ENCODE assay signal across 14 cellular contexts in genomic region chr1:225691377-225691776, GRCh38. TPM values are rescaled to one million over a fixed set of nuclear protein-coding genes. Genes with fewer than 3 reads are reported as not detected.
DNase-seq lines count a peak whose midpoint lies in the region; ATAC-seq and TF ChIP-seq lines count a peak whose summit lies in the region.
"Had no signal": no experiment of that assay in that cellular context is flagged by ENCODE, and none has a peak within 500 bp of the region (broad histone marks: within the 10 kb centered on the region; RNA-seq: fewer than 3 reads in every experiment).

No MANE protein-coding gene starts in this region.

- no peak overlapping the region for H3K4me2 ChIP-seq in PC-3 (ENCODE audit: low read length)

- H4K20me1 ChIP-seq in PC-3 (ENCODE audit: low read length), result no peaks in the 10 kb centered on the region

- H3K27ac ChIP-seq in PC-3 (ENCODE audit: low read length), result no peak overlapping the region

- H3K9me2 ChIP-seq in PC-3 (replicated peaks; ENCODE audit: low read length), result no peaks in the 10 kb centered on the region

- H3K9ac ChIP-seq in PC-3 (ENCODE audit: low read length), result no peak overlapping the region

- no peak overlapping the region for H3K4me3 ChIP-seq in PC-3 (ENCODE audit: low read length)
- H3K4me3 ChIP-seq: GM12878, heart right ventricle had no signal

- H3K27me3 ChIP-seq in PC-3 (ENCODE audit: low read length), result no peaks in the 10 kb centered on the region
- H3K27me3 ChIP-seq: heart right ventricle had no signal

- BruUV-seq in PC-3 (replicated peaks; lab: Mats Ljungman, UMichigan), result no TSS peak

- no peak for ATAC-seq in PC-3
- ATAC-seq: GM12878 had no signal

- CTCF ChIA-PET in PC-3 (lab: Charles Lee), result interaction anchor here (0.6 kb wide), 1 partner anchor 245 kb away, joined by 3 read pairs; no protein-coding TSS in a partner anchor

- no peaks in the 10 kb centered on the region for H3K9me3 ChIP-seq in PC-3 (ENCODE audit: low read length)
- H3K9me3 ChIP-seq: heart right ventricle had no signal

- peak; percentile 58 for DNase-seq in EH (ENCODE audit: low read depth)
- peak; percentile 22 for DNase-seq in PC-3
- DNase-seq in fibroblast of peridontal ligament (ENCODE audit: extremely low read depth), result peak; percentile 54
- peak; percentile 90 for DNase-seq in renal cortical epithelial cell (ENCODE audit: low read depth)
- DNase-seq in NAMALWA (ENCODE audit: low spot score), result no peak
- no peak for DNase-seq in MV-4-11 (lab: John Stamatoyannopoulos, UW)
- DNase-seq in activated naive CD4-positive, alpha-beta T cell treated with Interleukin-2 at 50 U/mL for 16 hours, result no peak
- no peak for DNase-seq in stimulated activated CD4-positive, alpha-beta T cell treated with anti-CD3 and anti-CD28 coated beads, Interleukin-2, amount 100 ng/mL, for 24 hours
- DNase-seq: activated CD4-positive, alpha-beta T cell treated with anti-CD3 and anti-CD28 coated beads, Interleukin-2, amount 50 U/mL, for 48 hours; heart right ventricle; Karpas-422; stimulated activated CD8-positive, alpha-beta memory T cell treated with anti-CD3 and anti-CD28 coated beads, Interleukin-4, amount 100 ng/mL, for 48 hours; SW 1271 had no signal

- H3K79me2 ChIP-seq in PC-3 (ENCODE audit: low read length), result no peaks in the 10 kb centered on the region

- peaks cover 22% of the 10 kb centered on the region for H3K4me1 ChIP-seq in PC-3 (ENCODE audit: insufficient read depth, low read length)

- H3K36me3 ChIP-seq in PC-3 (ENCODE audit: low read depth, low read length), result no peaks in the 10 kb centered on the region
- H3K36me3 ChIP-seq: heart right ventricle had no signal

- no peaks in the 10 kb centered on the region for H3F3A ChIP-seq in PC-3 (ENCODE audit: low read length, unreplicated experiment)

- intact Hi-C loops in PC-3 (cut with micrococcal nuclease), result no loop called here

- POLR2A ChIA-PET in PC-3 (lab: Charles Lee; ENCODE audit: unreplicated experiment), result no interaction called here

- no peak overlapping the region for H2AFZ ChIP-seq in PC-3 (ENCODE audit: low read length)

- no peak for TF ChIP-seq CTCF in PC-3 (conservative IDR thresholded peaks at IDR 0.05; ENCODE audit: low read depth, low read length)

RNA-seq across cellular contexts. Expression of gene ENAH, which starts 38.5 kb away (rescaled TPM):
- total RNA-seq in PC-3 (2014; rRNA removed) (96.6 and 101 TPM in 2 replicates), renal cortical epithelial cell (85.8 and 205 TPM in 2 replicates)

Comparison
In these comparisons a context has a peak if more than half of its experiments do, and no peak if none do; other contexts are left out.
1. DNase-seq: peak in EH (single experiment), PC-3 (single experiment), fibroblast of peridontal ligament (single experiment) and renal cortical epithelial cell (single experiment); none in NAMALWA (single experiment), MV-4-11 (single experiment), activated naive CD4-positive, alpha-beta T cell treated with Interleukin-2 at 50 U/mL for 16 hours (single experiment) and stimulated activated CD4-positive, alpha-beta T cell treated with anti-CD3 and anti-CD28 coated beads, Interleukin-2, amount 100 ng/mL, for 24 hours (0 of 2).